In the genomic region with DNA sequence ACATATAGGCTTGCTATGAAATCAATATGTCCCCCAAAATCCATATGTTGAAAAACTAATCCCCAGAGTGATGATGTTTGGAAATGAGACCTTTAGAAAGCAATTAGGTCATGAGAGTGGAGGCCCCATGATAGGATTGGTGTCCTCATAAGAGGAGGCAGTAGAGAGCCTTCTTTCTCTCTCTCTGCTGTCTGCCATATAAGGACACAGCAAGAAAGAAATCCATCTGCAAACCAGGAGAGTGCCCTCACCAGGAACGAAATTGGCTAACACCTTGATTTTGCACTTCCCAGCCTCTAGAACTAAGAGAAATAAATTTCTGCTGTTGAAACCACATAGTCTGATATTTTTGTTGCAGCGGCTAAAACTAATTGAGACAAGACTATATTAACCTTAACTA, we compare ENCODE assay signal across 18 cellular contexts.
"Had no signal": no experiment of that assay in that cellular context is flagged by ENCODE, and none has a peak within 500 bp of the region (broad histone marks: within the 10 kb centered on the region; RNA-seq: fewer than 3 reads in every experiment).

No MANE protein-coding gene starts in this region.

- H3K9me3 ChIP-seq: esophagus muscularis mucosa, gastroesophageal sphincter, heart left ventricle, left ventricle myocardium inferior, tibial artery had no signal

- H3K4me3 ChIP-seq: esophagus muscularis mucosa, gastroesophageal sphincter, heart left ventricle, left ventricle myocardium inferior, tibial artery had no signal

- ATAC-seq: activated CD4-positive, alpha-beta T cell treated with anti-CD3 and anti-CD28 coated beads for 36 hours; gastroesophageal sphincter; stimulated activated naive CD8-positive, alpha-beta T cell treated with anti-CD3 and anti-CD28 coated beads, Interleukin-15, Interleukin-2, amounts not matched to agents 100 U/mL and 50 U/mL, for 24 hours had no signal

- H3K27ac Mint-ChIP-seq: activated CD4-positive, alpha-beta T cell treated with anti-CD3 and anti-CD28 coated beads for 36 hours; activated naive CD8-positive, alpha-beta T cell had no signal

- H3K27me3 Mint-ChIP-seq: activated CD4-positive, alpha-beta T cell treated with anti-CD3 and anti-CD28 coated beads for 36 hours; activated naive CD8-positive, alpha-beta T cell had no signal

- H3K4me3 Mint-ChIP-seq: activated CD4-positive, alpha-beta T cell treated with anti-CD3 and anti-CD28 coated beads for 36 hours; activated naive CD8-positive, alpha-beta T cell; nephron progenitor cell had no signal

- DNase-seq: activated CD4-positive, alpha-beta T cell treated with anti-CD3 and anti-CD28 coated beads for 36 hours; activated CD4-positive, alpha-beta T cell treated with anti-CD3 and anti-CD28 coated beads, Interleukin-2, amount 50 U/mL, for 48 hours; effector CD4-positive, alpha-beta T cell; left ventricle myocardium inferior; mammary epithelial cell; nephron progenitor cell; occipital lobe; posterior cingulate gyrus; stimulated activated CD4-positive, alpha-beta T cell treated with anti-CD3 and anti-CD28 coated beads, Interleukin-12 subunit alpha, Interleukin-12 subunit beta, amount 100 ng/mL, for 4 hours; stimulated activated CD4-positive, alpha-beta T cell treated with anti-CD3 and anti-CD28 coated beads, Interleukin-1b, Interleukin-23, amount 100 ng/mL, for 48 hours; stimulated activated CD8-positive, alpha-beta memory T cell treated with anti-CD3 and anti-CD28 coated beads, Interleukin-4, amount 100 ng/mL, for 48 hours; stimulated activated naive CD8-positive, alpha-beta T cell treated with anti-CD3 and anti-CD28 coated beads, Interleukin-15, Interleukin-2, amounts not matched to agents 100 U/mL and 50 U/mL, for 24 hours; substantia nigra; tibial artery had no signal

- H3K4me1 Mint-ChIP-seq: activated CD4-positive, alpha-beta T cell treated with anti-CD3 and anti-CD28 coated beads for 36 hours; nephron progenitor cell had no signal
